35 cellular contexts compared by ENCODE assay signal in the genomic region with DNA sequence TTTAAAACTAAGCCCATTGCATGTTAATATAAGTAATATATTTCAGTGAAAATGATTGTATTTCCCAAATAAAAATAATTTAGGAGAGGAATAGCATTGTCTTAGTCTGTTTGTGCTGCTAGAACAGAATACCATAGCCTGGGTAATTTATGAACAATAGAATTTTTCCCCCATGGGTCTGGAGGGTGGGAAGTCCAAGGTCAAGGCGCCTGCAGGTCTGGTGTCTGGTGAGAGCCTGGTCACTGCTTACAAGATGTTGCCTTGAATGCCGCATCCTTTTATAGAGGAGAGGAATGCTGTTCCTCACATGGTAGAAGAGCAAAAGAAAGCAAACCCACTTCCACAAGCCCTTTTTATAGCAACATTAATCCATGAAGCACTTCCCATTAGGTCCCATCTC.
"Had no signal": no experiment of that assay in that cellular context is flagged by ENCODE, and none has a peak within 500 bp of the region (broad histone marks: within the 10 kb centered on the region; RNA-seq: fewer than 3 reads in every experiment).

No MANE protein-coding gene starts in this region.

- H3K27ac ChIP-seq: KMS-11 had no signal

- DNase-seq: Karpas-422, Kasumi-1, MG63, MM.1S, MV-4-11, NCI-H1048, NCI-H1092, NCI-H1092 treated with DMSO at 0.1 percent for 48 hours, NCI-H1105, NCI-H1105 treated with DMSO at 0.1 percent for 48 hours, NCI-H1417, NCI-H1417 treated with DMSO at 0.1 percent for 48 hours, NCI-H1436, NCI-H1436 treated with DMSO at 0.1 percent for 48 hours, NCI-H146, NCI-H1694, NCI-H1694 treated with DMSO at 0.1 percent for 48 hours, NCI-H187, NCI-H187 treated with DMSO at 0.1 percent for 48 hours, NCI-H1930, NCI-H2029, NCI-H2029 treated with DMSO at 0.1 percent for 48 hours, NCI-H2081, NCI-H2081 treated with DMSO at 0.1 percent for 48 hours, NCI-H2107, NCI-H2171, NCI-H2171 treated with DMSO at 0.1 percent for 48 hours, NCI-H2227 treated with DMSO at 0.1 percent for 48 hours, NCI-H226, NCI-H345, NCI-H446, NCI-H446 treated with DMSO at 0.1 percent for 48 hours, NCI-H510A, NCI-H510A treated with DMSO at 0.1 percent for 48 hours had no signal

- H3K36me3 ChIP-seq: MG63 had no signal

- H3K4me2 ChIP-seq: KMS-11 had no signal

- H3K9ac ChIP-seq: KMS-11 had no signal

- H3K9me3 ChIP-seq: MG63 had no signal

- H3K4me3 ChIP-seq: MG63 had no signal

- H3K27me3 ChIP-seq: MG63 had no signal
